ENCODE assay signal across 8 cellular contexts in the genomic region with DNA sequence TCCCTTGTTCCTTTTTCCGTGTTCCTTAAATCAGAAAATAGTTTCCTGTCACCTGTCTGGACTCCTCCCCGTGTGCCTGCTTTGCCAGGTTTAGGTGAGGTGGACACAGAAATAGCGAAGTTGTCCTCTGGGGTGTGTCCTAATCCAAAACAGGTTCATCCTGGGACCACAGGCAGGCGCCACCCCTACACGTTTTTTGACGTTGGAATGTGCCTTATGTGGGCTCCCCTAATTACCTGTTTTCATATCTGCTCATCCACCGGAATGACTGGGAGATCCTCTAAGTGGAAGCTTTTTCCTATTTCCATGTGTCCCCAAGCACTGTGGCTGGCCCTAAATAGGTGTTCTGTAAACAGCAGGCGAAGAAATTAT. TPM values are rescaled to one million over a fixed set of nuclear protein-coding genes. Genes with fewer than 3 reads are reported as not detected.
A peak's percentile ranks its signal among the peaks of the same experiment; 100 is the strongest.
DNase-seq lines count a peak whose midpoint lies in the region; ATAC-seq and TF ChIP-seq lines count a peak whose summit lies in the region.

No MANE protein-coding gene starts in this region.

- H3K27ac Mint-ChIP-seq in endodermal cell, result no peak overlapping the region

- H3K4me1 Mint-ChIP-seq in endodermal cell, result peaks cover 23% of the 10 kb centered on the region

- H3K27me3 Mint-ChIP-seq in endodermal cell (ENCODE audit: insufficient read depth), result peaks cover 70% of the 10 kb centered on the region

- H3K27me3 ChIP-seq in endodermal cell (ENCODE audit: control insufficient read depth, insufficient read depth, low read length, poor library complexity, severe bottlenecking) (peaks cover 26% of the 10 kb centered on the region), gastrocnemius medialis (no peaks in the 10 kb centered on the region)

- intact Hi-C loops in gastrocnemius medialis (cut with DNase I; ENCODE audit: low total_unique reads), result loop anchor here (1.0 to 5.0 kb wide), 4 partner anchors 15 to 176 kb away; partner anchors contain the start of genes DYSF, PAIP2B and ZNF638

- H3K4me3 ChIP-seq in LNCaP clone FGC (ENCODE audit: low read depth, low read length) (peak overlapping the region; percentile 60), endodermal cell (ENCODE audit: low read length) (peak overlapping the region; percentile 83), gastrocnemius medialis (peak overlapping the region; percentile 67 to 80 (median 72))

- 65 to 69% methylated on average over 6 to 8 of the region's 8 CpGs for WGBS in endodermal cell (ENCODE audit: insufficient coverage in 1 of 2, insufficient read length in 1 of 2), 2 experiments

- H3K9me3 Mint-ChIP-seq in endodermal cell, result peaks cover 17% of the 10 kb centered on the region

- H3K9ac ChIP-seq in endodermal cell (ENCODE audit: extremely low read depth, low read length, poor library complexity, severe bottlenecking), result no peak overlapping the region

- no peak overlapping the region for H3K27ac ChIP-seq in endodermal cell (ENCODE audit: low read depth, low read length)
- peak overlapping the region; percentile 90 to 96 (median 94) for H3K27ac ChIP-seq in gastrocnemius medialis

- ATAC-seq in GM18868 (IDR thresholded peaks at IDR 0.05; ENCODE audit: unreplicated experiment), result peak; percentile 3
- no peak for ATAC-seq in gastrocnemius medialis

- peaks cover 5% of the 10 kb centered on the region for H3K9me3 ChIP-seq in endodermal cell (ENCODE audit: control insufficient read depth, low read length)
- H3K9me3 ChIP-seq in gastrocnemius medialis, result no peaks in the 10 kb centered on the region

- H3K4me3 Mint-ChIP-seq in endodermal cell, result peak overlapping the region; percentile 59

- H3K36me3 ChIP-seq in endodermal cell (ENCODE audit: control insufficient read depth, insufficient read depth, low read length), result no peaks in the 10 kb centered on the region
- no peaks in the 10 kb centered on the region for H3K36me3 ChIP-seq in gastrocnemius medialis

- no peaks in the 10 kb centered on the region for H3K4me1 ChIP-seq in endodermal cell (ENCODE audit: control insufficient read depth, insufficient read depth, low read length)
- H3K4me1 ChIP-seq in gastrocnemius medialis, result peaks cover 22 to 27% of the 10 kb centered on the region in 2 donors

- H3K36me3 Mint-ChIP-seq in endodermal cell (ENCODE audit: low read depth), result no peaks in the 10 kb centered on the region

- in situ Hi-C loops in gastrocnemius medialis (cut with MboI; ENCODE audit: low sequenced_read_pairs in 4 of 4), result loop anchor here in 1 of 4 donors (5.0 kb wide), 1 partner anchor 39 kb away; no protein-coding TSS in a partner anchor

- TF ChIP-seq POLR2A in gastrocnemius medialis (IDR thresholded peaks at IDR 0.05), result no peak

- DNase-seq in LNCaP clone FGC (ENCODE audit: low read depth), result no peak
- no peak for DNase-seq in endodermal cell
- no peak for DNase-seq in gastrocnemius medialis
- DNase-seq in NCI-H748 treated with DMSO at 0.1 percent for 48 hours (lab: John Stamatoyannopoulos, UW), result no peak
- DNase-seq in NCI-H2196 (lab: John Stamatoyannopoulos, UW; ENCODE audit: unreplicated experiment), result no peak
- DNase-seq in NCI-H748 (lab: John Stamatoyannopoulos, UW; ENCODE audit: unreplicated experiment), result no peak
- no peak for DNase-seq in hypothalamus (lab: John Stamatoyannopoulos, UW)

- TF ChIP-seq CTCF in LNCaP clone FGC (IDR thresholded peaks at IDR 0.05; ENCODE audit: control insufficient read depth, extremely low read depth, insufficient read depth) (no peak), endodermal cell (conservative IDR thresholded peaks at IDR 0.05) (no peak), gastrocnemius medialis (IDR thresholded peaks at IDR 0.05 in 4 of 5, conservative IDR thresholded peaks at IDR 0.05 in 1 of 5) (no peak)

RNA-seq across cellular contexts. Expression of gene PAIP2B, which starts 49.0 kb away (rescaled TPM):
- total RNA-seq in endodermal cell (10 to 100 TPM; 21.2 to 29.6 TPM), gastrocnemius medialis (10 to 100 TPM; 14.6 to 32.6 (median 15.9) TPM)
- polyA plus RNA-seq in endodermal cell (2013, experiment 1 of 2), result 6.8 TPM
- polyA plus RNA-seq in endodermal cell (2013, experiment 2 of 2), result 5.9 TPM

RNA-seq across cellular contexts. Expression of gene ZNF638, which starts 55.7 kb away (rescaled TPM):
- total RNA-seq in endodermal cell (100 to 1,000 TPM; 196 to 208 TPM), gastrocnemius medialis (100 to 1,000 TPM in 2 of 4 donors, 10 to 100 TPM in 2; 69.7 to 152 (median 95.0) TPM)
- 134 TPM for polyA plus RNA-seq in endodermal cell (2013, experiment 1 of 2)
- 125 TPM for polyA plus RNA-seq in endodermal cell (2013, experiment 2 of 2)
